Comparison of ENCODE assay signal across 9 cellular contexts in the genomic region with DNA sequence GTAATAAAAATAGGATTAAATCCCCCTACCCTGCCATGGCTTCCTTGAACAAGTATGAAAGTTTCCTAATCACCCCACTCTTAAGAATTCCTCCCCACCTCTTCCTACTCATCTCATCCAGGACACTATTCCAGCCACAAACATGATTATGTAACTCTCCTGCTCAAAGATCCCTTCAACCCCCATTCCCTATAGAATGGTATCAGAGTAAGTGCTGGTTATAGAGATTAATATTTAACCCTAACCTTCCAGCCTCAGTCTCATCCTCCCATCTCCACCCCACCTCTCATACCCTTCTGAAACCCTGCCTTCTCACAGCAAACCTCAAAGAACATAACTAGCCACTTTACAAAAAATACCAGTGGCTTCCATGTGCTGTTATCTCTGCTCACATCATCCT.
A peak's percentile ranks its signal among the peaks of the same experiment; 100 is the strongest.
DNase-seq lines count a peak whose midpoint lies in the region; ATAC-seq and TF ChIP-seq lines count a peak whose summit lies in the region.
"Had no signal": no experiment of that assay in that cellular context is flagged by ENCODE, and none has a peak within 500 bp of the region (broad histone marks: within the 10 kb centered on the region; RNA-seq: fewer than 3 reads in every experiment).

No MANE protein-coding gene starts in this region.

- H3K9me3 Mint-ChIP-seq in activated T-helper 2 cell treated with anti-CD3 and anti-CD28 coated beads, Interferon-gamma antibody, Interleukin-2, Interleukin-4, amounts not matched to agents 10 μg/mL and 5 μg/mL and 100 μg/mL, durations not matched to agents 14 hours and 24 hours and 36 hours: no peaks in the 10 kb centered on the region

- intact Hi-C loops in activated T-helper 2 cell treated with anti-CD3 and anti-CD28 coated beads, Interferon-gamma antibody, Interleukin-2, Interleukin-4, amounts not matched to agents 10 μg/mL and 5 μg/mL and 100 μg/mL, durations not matched to agents 14 hours and 24 hours and 36 hours (cut with micrococcal nuclease): no loop called here

- H3K36me3 Mint-ChIP-seq in activated T-helper 2 cell treated with anti-CD3 and anti-CD28 coated beads, Interferon-gamma antibody, Interleukin-2, Interleukin-4, amounts not matched to agents 10 μg/mL and 5 μg/mL and 100 μg/mL, durations not matched to agents 14 hours and 24 hours and 36 hours (ENCODE audit: low read depth): peaks cover 3% of the 10 kb centered on the region

- no peaks in the 10 kb centered on the region for H3K27me3 Mint-ChIP-seq in activated T-helper 2 cell treated with anti-CD3 and anti-CD28 coated beads, Interferon-gamma antibody, Interleukin-2, Interleukin-4, amounts not matched to agents 10 μg/mL and 5 μg/mL and 100 μg/mL, durations not matched to agents 14 hours and 24 hours and 36 hours (ENCODE audit: low read depth)

- peak; percentile 91 for ATAC-seq in GM18870 (IDR thresholded peaks at IDR 0.05; ENCODE audit: unreplicated experiment)
- peak; percentile 84 for ATAC-seq in HG03139 (IDR thresholded peaks at IDR 0.05; ENCODE audit: unreplicated experiment)

- H3K9ac ChIP-seq in duodenal mucosa (ENCODE audit: low read depth in 1 of 2, low read length in 2 of 2) (no peak overlapping the region), rectal smooth muscle tissue (ENCODE audit: low read length) (no peak overlapping the region)

- peaks cover 0 to 3% of the 10 kb centered on the region in 2 donors for H3K36me3 ChIP-seq in duodenal mucosa (ENCODE audit: control insufficient read depth in 1 of 2, insufficient read depth in 2 of 2, low read length in 2 of 2)
- no peaks in the 10 kb centered on the region for H3K36me3 ChIP-seq in rectal smooth muscle tissue (ENCODE audit: control insufficient read depth, insufficient read depth, low read length)
- no peaks in the 10 kb centered on the region; the same call in 1 of the 2 replicates for H3K36me3 ChIP-seq in BE2C

- no peaks in the 10 kb centered on the region for H3K27me3 ChIP-seq in duodenal mucosa (ENCODE audit: control insufficient read depth in 1 of 2, insufficient read depth in 2 of 2, low read length in 2 of 2)
- H3K27me3 ChIP-seq in rectal smooth muscle tissue (ENCODE audit: control insufficient read depth, insufficient read depth, low read length): no peaks in the 10 kb centered on the region
- H3K27me3 ChIP-seq in BE2C: no peaks in the 10 kb centered on the region

- H3K9me3 ChIP-seq in duodenal mucosa (ENCODE audit: control insufficient read depth in 1 of 2, low read length in 2 of 2) (no peaks in the 10 kb centered on the region), BE2C (no peaks in the 10 kb centered on the region)

- TF ChIP-seq CTCF in BE2C (IDR thresholded peaks at IDR 0.05; ENCODE audit: low read depth, low read length): no peak

- peak overlapping the region; percentile 34 for H3K27ac ChIP-seq in duodenal mucosa (ENCODE audit: low read depth, low read length)
- H3K27ac ChIP-seq in rectal smooth muscle tissue (ENCODE audit: low read depth, low read length): peak overlapping the region; percentile 81

- no peak overlapping the region for H3K4me3 Mint-ChIP-seq in activated T-helper 2 cell treated with anti-CD3 and anti-CD28 coated beads, Interferon-gamma antibody, Interleukin-2, Interleukin-4, amounts not matched to agents 10 μg/mL and 5 μg/mL and 100 μg/mL, durations not matched to agents 14 hours and 24 hours and 36 hours (ENCODE audit: low read depth)

- H3K27ac Mint-ChIP-seq in activated T-helper 2 cell treated with anti-CD3 and anti-CD28 coated beads, Interferon-gamma antibody, Interleukin-2, Interleukin-4, amounts not matched to agents 10 μg/mL and 5 μg/mL and 100 μg/mL, durations not matched to agents 14 hours and 24 hours and 36 hours: no peak overlapping the region

- peaks cover 16% of the 10 kb centered on the region for H3K4me1 Mint-ChIP-seq in activated T-helper 2 cell treated with anti-CD3 and anti-CD28 coated beads, Interferon-gamma antibody, Interleukin-2, Interleukin-4, amounts not matched to agents 10 μg/mL and 5 μg/mL and 100 μg/mL, durations not matched to agents 14 hours and 24 hours and 36 hours (ENCODE audit: low read depth)

- H3K4me1 ChIP-seq in duodenal mucosa (ENCODE audit: control insufficient read depth in 1 of 2, insufficient read depth in 2 of 2, low read length in 2 of 2) (peaks cover 11 to 18% of the 10 kb centered on the region in 2 donors), rectal smooth muscle tissue (ENCODE audit: control insufficient read depth, insufficient read depth, low read length) (peaks cover 17% of the 10 kb centered on the region), BE2C (peaks cover 20% of the 10 kb centered on the region)

- DNase-seq in D341Med (ENCODE audit: low spot score): no peak
- no peak for DNase-seq in BE2C
- no peak for DNase-seq in activated CD4-positive, alpha-beta T cell treated with anti-CD3 and anti-CD28 coated beads for 4 hours
- no peak for DNase-seq in activated T-helper 2 cell treated with anti-CD3 and anti-CD28 coated beads, Interferon-gamma antibody, Interleukin-2, Interleukin-4, amounts not matched to agents 10 μg/mL and 5 μg/mL and 100 μg/mL, durations not matched to agents 14 hours and 24 hours and 36 hours (ENCODE audit: low spot score)
- DNase-seq: NCI-H187 had no signal

- H3K4me3 ChIP-seq in duodenal mucosa (ENCODE audit: low read depth in 1 of 2, low read length in 2 of 2) (no peak overlapping the region), rectal smooth muscle tissue (ENCODE audit: low read length) (no peak overlapping the region), BE2C (ENCODE audit: low read depth, low read length) (no peak overlapping the region)
